In genomic region chr7:148422028-148422427, GRCh38 we compare ENCODE assay signal across 3 cellular contexts.
A peak's percentile ranks its signal among the peaks of the same experiment; 100 is the strongest.
TF ChIP-seq lines count a peak whose summit lies in the region.

No MANE protein-coding gene starts in this region.

TF ChIP-seq in A549, 52 proteins besides CTCF, POLR2A, EP300 and RAD21:
- TF ChIP-seq ELK1 (IDR thresholded peaks at IDR 0.05; ENCODE audit: low read depth, low read length), result no peak
- peak; percentile 84 for TF ChIP-seq MAFK (IDR thresholded peaks at IDR 0.05; ENCODE audit: partially characterized antibody)

TF ChIP-seq in IMR-90, 13 proteins besides CTCF, POLR2A, EP300 and RAD21:
- TF ChIP-seq MAZ (IDR thresholded peaks at IDR 0.05; ENCODE audit: borderline replicate concordance, low read depth, low read length), result no peak
- no peak for TF ChIP-seq MXI1 (IDR thresholded peaks at IDR 0.05; ENCODE audit: borderline replicate concordance, low read depth, low read length)
- peak; percentile 84 for TF ChIP-seq MAFK (IDR thresholded peaks at IDR 0.05; ENCODE audit: low read depth, low read length)

TF ChIP-seq in H1, 55 proteins besides CTCF, POLR2A, EP300 and RAD21:
- TF ChIP-seq ATF2 (IDR thresholded peaks at IDR 0.05; ENCODE audit: low read length) (no peak), BACH1 (IDR thresholded peaks at IDR 0.05; ENCODE audit: low read length) (no peak), TBP (IDR thresholded peaks at IDR 0.05; ENCODE audit: low read depth, low read length) (no peak), MAFK (IDR thresholded peaks at IDR 0.05; ENCODE audit: low read depth, low read length) (peak; percentile 55; the same call in 1 of the 2 replicates), POU5F1 (IDR thresholded peaks at IDR 0.05; ENCODE audit: low read depth, low read length) (no peak)
